In the genomic region with DNA sequence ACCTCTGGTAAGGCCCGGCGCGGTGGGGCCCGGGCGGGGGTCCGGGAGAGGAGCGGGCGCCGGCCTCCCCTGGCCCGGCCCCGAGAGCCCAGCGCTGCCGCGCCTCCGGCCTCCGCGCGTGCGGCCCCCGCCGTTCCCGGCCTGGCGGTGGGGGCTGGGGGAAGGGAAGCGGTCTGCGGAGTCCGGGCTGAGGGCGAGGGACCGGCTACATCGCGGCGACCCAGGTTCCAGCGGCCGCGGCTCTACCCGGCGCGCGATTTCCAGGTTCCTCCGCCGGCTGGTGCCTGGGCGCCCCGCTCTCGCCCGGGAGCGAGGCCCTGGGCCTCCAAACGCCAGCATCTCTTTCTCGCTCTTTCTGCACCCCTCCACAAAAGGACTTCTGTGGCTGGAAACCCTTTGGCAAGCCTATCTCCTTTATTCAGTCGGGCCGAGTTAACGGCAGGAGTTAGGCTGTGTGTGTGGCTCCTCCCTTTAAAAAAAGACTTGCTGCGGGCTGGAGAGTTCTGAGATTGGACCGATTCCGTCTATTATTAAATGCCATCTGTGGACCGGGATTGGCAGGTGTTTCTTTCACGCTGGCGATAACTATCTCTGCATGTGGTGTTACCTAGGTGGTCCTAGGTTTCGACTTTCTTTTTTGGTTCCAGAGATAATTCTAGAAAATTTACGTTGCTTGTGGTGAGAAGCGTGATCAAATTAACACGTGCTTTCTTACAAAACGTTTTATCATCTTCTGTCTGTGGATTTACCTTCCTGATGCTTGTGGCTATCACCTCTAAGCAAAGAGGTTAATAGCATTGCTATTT, we compare ENCODE assay signal across 9 cellular contexts. TPM values are rescaled to one million over a fixed set of nuclear protein-coding genes. Genes with fewer than 3 reads are reported as not detected.
DNase-seq lines count a peak whose midpoint lies in the region; ATAC-seq, FAIRE-seq and TF ChIP-seq lines count a peak whose summit lies in the region.
"Had no signal": no experiment of that assay in that cellular context is flagged by ENCODE, and none has a peak within 500 bp of the region (broad histone marks: within the 10 kb centered on the region; RNA-seq: fewer than 3 reads in every experiment).

No MANE protein-coding gene starts in this region.

- H3K9me3 ChIP-seq in SU-DHL-6 (ENCODE audit: insufficient read depth, low read length) (no peaks in the 10 kb centered on the region), kidney (ENCODE audit: control insufficient read depth in 1 of 2, low read length in 2 of 2) (no peaks in the 10 kb centered on the region)

- H3K4me3 ChIP-seq in SU-DHL-6 (ENCODE audit: insufficient read depth, low read length, poor library complexity, severe bottlenecking) (peak overlapping the region; percentile 94), kidney (ENCODE audit: low read length in 2 of 2) (peak overlapping the region; percentile 81 to 96)

- H3K9ac ChIP-seq in SU-DHL-6 (ENCODE audit: low read length) (peak overlapping the region; percentile 76), kidney (ENCODE audit: low read length in 2 of 2) (peak overlapping the region; percentile 69 to 71)

- peaks cover 52% of the 10 kb centered on the region for H3K79me2 ChIP-seq in SU-DHL-6 (ENCODE audit: insufficient read depth, low read length)

- FAIRE-seq in D721Med (lab: Jason Lieb, UNC), result peak; percentile 11
- FAIRE-seq in kidney (lab: Jason Lieb, UNC), result no peak
- no peak for FAIRE-seq in HTR-8/SVneo (lab: Jason Lieb, UNC)

- DNase-seq in D721Med (ENCODE audit: insufficient read length, low spot score) (no peak), HT1080 (ENCODE audit: low read depth) (peak; percentile 47), kidney (no peak), HTR-8/SVneo (ENCODE audit: insufficient read length, low spot score) (no peak)
- peak; percentile 48 for DNase-seq in central memory CD4-positive, alpha-beta T cell
- DNase-seq in stimulated activated CD4-positive, alpha-beta T cell treated with anti-CD3 and anti-CD28 coated beads, Interleukin-2, amount 100 ng/mL, for 4 hours (ENCODE audit: low read depth), result peak; percentile 9

- peak; percentile 16 for ATAC-seq in GM21367 (IDR thresholded peaks at IDR 0.05; ENCODE audit: unreplicated experiment)

- H2AFZ ChIP-seq in SU-DHL-6 (ENCODE audit: low read depth, low read length, severe bottlenecking), result peak overlapping the region; percentile 70

- H3K36me3 ChIP-seq in SU-DHL-6 (ENCODE audit: low read length), result no peaks in the 10 kb centered on the region; the same call in 1 of the 2 replicates
- no peaks in the 10 kb centered on the region for H3K36me3 ChIP-seq in kidney (ENCODE audit: control insufficient read depth in 1 of 2, insufficient read depth in 2 of 2, low read length in 2 of 2)

- intact Hi-C loops in kidney (cut with DNase I), result no loop called here

- peaks cover 5% of the 10 kb centered on the region; the same call in 1 of the 2 replicates for H4K20me1 ChIP-seq in SU-DHL-6 (ENCODE audit: low read depth, low read length)

- H3K27ac ChIP-seq in SU-DHL-6 (ENCODE audit: low read depth, low read length) (peak overlapping the region; percentile 76), kidney (ENCODE audit: low read depth in 2 of 2, low read length in 2 of 2) (peak overlapping the region; percentile 75 to 88)

- H3K27me3 ChIP-seq in SU-DHL-6 (ENCODE audit: low read length), result no peaks in the 10 kb centered on the region

- peaks cover 6 to 8% of the 10 kb centered on the region in 2 donors for H3K4me1 ChIP-seq in kidney (ENCODE audit: control insufficient read depth in 1 of 2, insufficient read depth in 1 of 2, low read depth in 1 of 2, low read length in 2 of 2)

- H3K4me2 ChIP-seq in SU-DHL-6 (ENCODE audit: low read depth, low read length, poor library complexity, severe bottlenecking), result peak overlapping the region; percentile 83

- H3F3A ChIP-seq in SU-DHL-6 (ENCODE audit: insufficient read depth), result peaks cover 19% of the 10 kb centered on the region

- TF ChIP-seq CTCF in D721Med (IDR thresholded peaks at IDR 0.05; ENCODE audit: insufficient read depth, missing control alignments), result no peak
- TF ChIP-seq CTCF in SU-DHL-6 (IDR thresholded peaks at IDR 0.05; ENCODE audit: insufficient read depth, low read length, poor library complexity, severe bottlenecking), result no peak
- TF ChIP-seq CTCF in kidney (IDR thresholded peaks at IDR 0.05; ENCODE audit: borderline replicate concordance, extremely low read depth, insufficient read depth), result no peak

- H3K9me2 ChIP-seq in SU-DHL-6 (replicated peaks; ENCODE audit: insufficient read depth, low read length), result no peaks in the 10 kb centered on the region

RNA-seq across cellular contexts. Expression of gene ME2, which starts 0.6 kb away (rescaled TPM):
- total RNA-seq in HT1080 (2014; rRNA removed; shearing (Covaris generic)), result 84.9 and 111 TPM in 2 replicates
- polyA plus RNA-seq in HT1080 (2015; cell fraction: cytosol; rRNA removed), result 78.4 and 93.0 TPM in 2 replicates
- 83.1 and 89.4 TPM in 2 replicates for polyA plus RNA-seq in HT1080 (2015; cell fraction: nucleus; rRNA removed)
- 32.8 TPM for total RNA-seq in kidney
- 20.5 TPM for polyA plus RNA-seq in kidney (ENCODE audit: insufficient read depth, low read depth, low replicate concordance)

RNA-seq across cellular contexts. Expression of gene MRO, which starts 59.7 kb away (rescaled TPM):
- 0.02 and 0.03 TPM in 2 replicates for total RNA-seq in HT1080 (2014; rRNA removed; shearing (Covaris generic))
- polyA plus RNA-seq in HT1080 (2015; cell fraction: cytosol; rRNA removed), result 0.03 and 0.07 TPM in 2 replicates
- polyA plus RNA-seq in HT1080 (2015; cell fraction: nucleus; rRNA removed), result not detected in 2 replicates
- 2.9 TPM for total RNA-seq in kidney
- 6.9 TPM for polyA plus RNA-seq in kidney (ENCODE audit: insufficient read depth, low read depth, low replicate concordance)
- total RNA-seq: activated CD8-positive, alpha-beta memory T cell treated with anti-CD3 and anti-CD28 coated beads for 36 hours had no signal

Comparison
In these comparisons a context has a peak if more than half of its experiments do, and no peak if none do; other contexts are left out.
1. DNase-seq: peak in HT1080 (single experiment), central memory CD4-positive, alpha-beta T cell (single experiment) and stimulated activated CD4-positive, alpha-beta T cell treated with anti-CD3 and anti-CD28 coated beads, Interleukin-2, amount 100 ng/mL, for 4 hours (single experiment); none in D721Med (single experiment), kidney (single experiment) and HTR-8/SVneo (single experiment).